ENCODE assay signal across 10 cellular contexts in genomic region chr11:111918390-111919256, GRCh38. TPM values are rescaled to one million over a fixed set of nuclear protein-coding genes. Genes with fewer than 3 reads are reported as not detected.
DNase-seq lines count a peak whose midpoint lies in the region; ATAC-seq and TF ChIP-seq lines count a peak whose summit lies in the region.
"Had no signal": no experiment of that assay in that cellular context is flagged by ENCODE, and none has a peak within 500 bp of the region (broad histone marks: within the 10 kb centered on the region; RNA-seq: fewer than 3 reads in every experiment).

TSS of gene C11orf52 (plus strand) at chr11:111918913. CDS start at chr11:111918973, 60 bp downstream.

- peaks cover 12% of the 10 kb centered on the region in 2 donors for H3K4me1 ChIP-seq in duodenal mucosa (ENCODE audit: control insufficient read depth in 1 of 2, insufficient read depth in 2 of 2, low read length in 2 of 2)

- H3K36me3 Mint-ChIP-seq in mesothelial cell of epicardium: no peaks in the 10 kb centered on the region

- DNase-seq in DMS153 (lab: John Stamatoyannopoulos, UW) (peak; percentile 98), NCI-H2029 (lab: John Stamatoyannopoulos, UW) (peak; percentile 98), mesothelial cell of epicardium (ENCODE audit: low spot score in 2 of 2, unreplicated experiment in 2 of 2) (peak in 1 of 2 experiments; percentile 59), T1000 (lab: John Stamatoyannopoulos, UW) (no peak), brain microvascular endothelial cell (no peak)

- no peaks in the 10 kb centered on the region for H3K36me3 ChIP-seq in duodenal mucosa (ENCODE audit: control insufficient read depth in 1 of 2, insufficient read depth in 2 of 2, low read length in 2 of 2)
- no peaks in the 10 kb centered on the region for H3K36me3 ChIP-seq in brain microvascular endothelial cell (replicated peaks)

- peak within 1 kb of the TSS; percentile 63 to 68 for H3K4me3 ChIP-seq in duodenal mucosa (ENCODE audit: low read depth in 1 of 2, low read length in 2 of 2)
- no peak within 1 kb of the TSS for H3K4me3 ChIP-seq in brain microvascular endothelial cell (ENCODE audit: low read depth, low read length)

- H3K4me3 Mint-ChIP-seq in mesothelial cell of epicardium: peak within 1 kb of the TSS; percentile 65

- H3K9ac ChIP-seq in duodenal mucosa (ENCODE audit: low read depth in 1 of 2, low read length in 2 of 2): peak within 1 kb of the TSS; percentile 42 to 58

- in situ Hi-C loops in brain microvascular endothelial cell (cut with HindIII; ENCODE audit: low pct_ligation_motif_present, low sequenced_read_pairs): no loop called here

- H3K9me3 ChIP-seq in duodenal mucosa (ENCODE audit: control insufficient read depth in 1 of 2, low read length in 2 of 2): no peaks in the 10 kb centered on the region

- H3K27me3 ChIP-seq in duodenal mucosa (ENCODE audit: control insufficient read depth in 1 of 2, insufficient read depth in 2 of 2, low read length in 2 of 2) (no peaks in the 10 kb centered on the region), brain microvascular endothelial cell (replicated peaks) (no peaks in the 10 kb centered on the region)

- H3K27ac ChIP-seq in duodenal mucosa (ENCODE audit: low read depth, low read length) (peak within 1 kb of the TSS; percentile 82), brain microvascular endothelial cell (no peak within 1 kb of the TSS)

- TF ChIP-seq CTCF in mesothelial cell of epicardium (IDR thresholded peaks at IDR 0.05; ENCODE audit: unreplicated experiment) (no peak), brain microvascular endothelial cell (IDR thresholded peaks at IDR 0.05; ENCODE audit: low read depth, low read length, missing control alignments) (no peak)

- peak within 1 kb of the TSS; percentile 96 for H3K27ac Mint-ChIP-seq in mesothelial cell of epicardium

- H3K4me1 Mint-ChIP-seq in mesothelial cell of epicardium: peaks cover 23% of the 10 kb centered on the region

- ATAC-seq in GM21390 (IDR thresholded peaks at IDR 0.05; ENCODE audit: unreplicated experiment) (no peak), HG03439 (IDR thresholded peaks at IDR 0.05; ENCODE audit: unreplicated experiment) (no peak)

- peaks cover 4% of the 10 kb centered on the region for H3K27me3 Mint-ChIP-seq in mesothelial cell of epicardium (ENCODE audit: low read depth)

- no peaks in the 10 kb centered on the region for H3K9me3 Mint-ChIP-seq in mesothelial cell of epicardium

RNA-seq across cellular contexts. Expression of gene C11orf52, which starts in this region (rescaled TPM):
- 6.9 to 7.9 TPM (median 7.9 TPM) in 3 replicates for total RNA-seq in mesothelial cell of epicardium
- total RNA-seq: RPMI7951, temporal lobe had no signal

Comparison
In these comparisons a context has a peak if more than half of its experiments do, and no peak if none do; other contexts are left out.
1. DNase-seq: peak in DMS153 (single experiment) and NCI-H2029 (single experiment); none in T1000 (single experiment) and brain microvascular endothelial cell (single experiment).